9 cellular contexts compared by ENCODE assay signal in the genomic region with DNA sequence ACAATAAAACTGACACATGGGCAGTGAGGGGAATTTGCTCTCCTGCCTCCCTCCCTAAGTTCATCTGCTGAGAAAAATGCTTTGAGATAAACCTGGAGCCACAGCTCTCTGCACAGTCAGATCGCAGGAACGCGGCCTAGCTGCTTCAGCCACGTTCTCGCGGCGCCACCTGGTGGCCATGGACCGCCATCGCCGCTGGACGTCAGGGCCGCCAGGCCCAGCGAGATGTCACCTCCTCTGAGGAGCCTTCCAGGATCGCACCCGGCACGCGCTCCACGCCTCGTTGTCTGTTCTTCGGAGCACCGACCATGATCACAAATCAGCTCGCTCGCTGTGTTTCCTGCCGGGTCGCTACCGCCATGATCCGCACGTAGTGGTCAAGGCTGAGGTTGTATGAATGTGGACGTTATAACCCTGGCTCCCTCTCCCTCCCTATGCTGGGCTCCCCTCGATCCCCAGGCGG. TPM values are rescaled to one million over a fixed set of nuclear protein-coding genes. Genes with fewer than 3 reads are reported as not detected.
DNase-seq lines count a peak whose midpoint lies in the region; ATAC-seq, FAIRE-seq and TF ChIP-seq lines count a peak whose summit lies in the region.
"Had no signal": no experiment of that assay in that cellular context is flagged by ENCODE, and none has a peak within 500 bp of the region (broad histone marks: within the 10 kb centered on the region; RNA-seq: fewer than 3 reads in every experiment).

No MANE protein-coding gene starts in this region.

- CTCF ChIA-PET in AG04449 (lab: Yijun Ruan, JAX) (interaction anchor here (0.7 kb wide), 1 partner anchor 844 kb away, joined by 4 read pairs; no protein-coding TSS in a partner anchor), GM12878 (lab: Yijun Ruan, JAX) (interaction anchor here (1.0 to 1.2 kb wide), 2 partner anchors 751 to 1033 kb away, joined by 4 to 5 read pairs; no protein-coding TSS in a partner anchor)

- TF ChIP-seq CTCF in AG04449 (IDR thresholded peaks at IDR 0.05; ENCODE audit: insufficient read depth, low read length, missing control alignments), result peak; percentile 21
- peak; percentile 72 for TF ChIP-seq CTCF in GM20000 (IDR thresholded peaks at IDR 0.05; ENCODE audit: extremely low read depth, missing control alignments)
- TF ChIP-seq CTCF in GM12878 (IDR thresholded peaks at IDR 0.05 in 2 of 3, conservative IDR thresholded peaks at IDR 0.05 in 1 of 3; ENCODE audit: control insufficient read depth in 2 of 3, extremely low read depth in 1 of 3, insufficient read depth in 1 of 3, low read depth in 3 of 3, low read length in 3 of 3), result peak; percentile 49 to 65 (median 51); a peak in 5 of 6 replicates

- no peak overlapping the region for H2AFZ ChIP-seq in GM12878 (ENCODE audit: control insufficient read depth, low read depth, low read length)

- SMC1A ChIA-PET in GM12878 (lab: Charles Lee; ENCODE audit: uncharacterized antibody, unreplicated experiment), result no interaction called here

- WGBS in GM12878 (ENCODE audit: insufficient coverage, insufficient replicate concordance, low lambda C conversion rate, missing lambda C conversion rate), result 43% methylated on average over 31 of the region's 31 CpGs

- H3K4me1 ChIP-seq in GM12878 (ENCODE audit: control insufficient read depth, insufficient read depth, low read length), result no peaks in the 10 kb centered on the region

- H4K20me1 ChIP-seq in GM12878 (ENCODE audit: control insufficient read depth, insufficient read depth), result no peaks in the 10 kb centered on the region

- TF ChIP-seq POLR2A in GM12878 (IDR thresholded peaks at IDR 0.05; ENCODE audit: low read depth, low read length), result no peak

- in situ Hi-C loops in GM12878 (cut with MboI), result no loop called here

- TF ChIP-seq RAD21 in GM12878 (IDR thresholded peaks at IDR 0.05; ENCODE audit: insufficient read depth, low read depth, low read length), result peak; percentile 51

- no peak for TF ChIP-seq EP300 in GM12878 (IDR thresholded peaks at IDR 0.05; ENCODE audit: borderline replicate concordance in 1 of 2, control insufficient read depth in 1 of 2, low read depth in 2 of 2, low read length in 2 of 2)

- no peak overlapping the region for H3K4me2 ChIP-seq in GM12878 (ENCODE audit: control insufficient read depth, insufficient read depth)

- H3K27me3 ChIP-seq in GM12878 (replicated peaks in 1 of 2; ENCODE audit: control insufficient read depth in 2 of 2, insufficient read depth in 2 of 2, low read length in 1 of 2), result no peaks in the 10 kb centered on the region

- DNase-seq in AG04449 (ENCODE audit: low read depth, low spot score), result no peak
- peak; percentile 60 for DNase-seq in GM20000 (ENCODE audit: low spot score)
- peak; percentile 42 for DNase-seq in T-helper 9 cell
- no peak for DNase-seq in GM12878 (ENCODE audit: low read depth, low spot score)
- peak; percentile 90 for DNase-seq in iPS-NIHi7 (ENCODE audit: extremely low spot score)
- DNase-seq in stimulated activated CD4-positive, alpha-beta T cell treated with anti-CD3 and anti-CD28 coated beads, Interleukin-2, amount 100 ng/mL, for 24 hours, result peak; percentile 67 to 76
- no peak for DNase-seq in COLO829 (ENCODE audit: low spot score)

- no TSS peak for BruUV-seq in GM12878 (replicated peaks; lab: Mats Ljungman, UMichigan)

- H3K36me3 ChIP-seq in GM12878 (ENCODE audit: control insufficient read depth in 2 of 2, insufficient read depth in 2 of 2, low read length in 1 of 2), result no peaks in the 10 kb centered on the region

- RAD21 ChIA-PET in GM12878 (lab: Charles Lee; ENCODE audit: unreplicated experiment), result interaction anchor here (0.7 kb wide), 1 partner anchor 1467 kb away, joined by 3 read pairs; no protein-coding TSS in a partner anchor

- POLR2A ChIA-PET in AG04449 (lab: Yijun Ruan, JAX), result no interaction called here
- POLR2A ChIA-PET in GM12878 (lab: Charles Lee), result no interaction called here

- H3K9ac ChIP-seq in GM12878 (ENCODE audit: control insufficient read depth, insufficient read depth, low read length), result no peak overlapping the region

- intact Hi-C loops in GM12878 (cut with micrococcal nuclease; ENCODE audit: unreplicated experiment), result no loop called here

- no peaks in the 10 kb centered on the region for H3K79me2 ChIP-seq in GM12878 (ENCODE audit: control insufficient read depth, insufficient read depth, low read length)

- peak; percentile 59; the same call in 2 of the 3 replicates for ATAC-seq in GM12878
- ATAC-seq in GM19328 (IDR thresholded peaks at IDR 0.05; ENCODE audit: unreplicated experiment), result no peak
- ATAC-seq: left colon had no signal

- H3K27ac ChIP-seq in GM12878 (ENCODE audit: control insufficient read depth, insufficient read depth), result no peak overlapping the region

- H3K9me3 ChIP-seq in GM12878 (replicated peaks; ENCODE audit: control insufficient read depth, insufficient read depth, low read length), result no peaks in the 10 kb centered on the region; the same call in 2 of the 3 replicates

- H3K4me3 ChIP-seq in AG04449 (ENCODE audit: low read depth, low read length), result no peak overlapping the region
- no peak overlapping the region for H3K4me3 ChIP-seq in GM12878

- FAIRE-seq in GM12878 (lab: Jason Lieb, UNC), result no peak

TF ChIP-seq in GM12878, 131 proteins besides CTCF, POLR2A, EP300 and RAD21 (continues in another document):
- TF ChIP-seq SMARCA5 (IDR thresholded peaks at IDR 0.05), result peak; percentile 78; the same call in 1 of the 2 replicates
- TF ChIP-seq CHD2 (IDR thresholded peaks at IDR 0.05; ENCODE audit: borderline replicate concordance, low read depth, low read length), result no peak
- no peak for TF ChIP-seq SMAD5 (IDR thresholded peaks at IDR 0.05; ENCODE audit: low read depth)
- no peak for TF ChIP-seq MXI1 (IDR thresholded peaks at IDR 0.05; ENCODE audit: low read depth, low read length)
- TF ChIP-seq, protein P1, sequence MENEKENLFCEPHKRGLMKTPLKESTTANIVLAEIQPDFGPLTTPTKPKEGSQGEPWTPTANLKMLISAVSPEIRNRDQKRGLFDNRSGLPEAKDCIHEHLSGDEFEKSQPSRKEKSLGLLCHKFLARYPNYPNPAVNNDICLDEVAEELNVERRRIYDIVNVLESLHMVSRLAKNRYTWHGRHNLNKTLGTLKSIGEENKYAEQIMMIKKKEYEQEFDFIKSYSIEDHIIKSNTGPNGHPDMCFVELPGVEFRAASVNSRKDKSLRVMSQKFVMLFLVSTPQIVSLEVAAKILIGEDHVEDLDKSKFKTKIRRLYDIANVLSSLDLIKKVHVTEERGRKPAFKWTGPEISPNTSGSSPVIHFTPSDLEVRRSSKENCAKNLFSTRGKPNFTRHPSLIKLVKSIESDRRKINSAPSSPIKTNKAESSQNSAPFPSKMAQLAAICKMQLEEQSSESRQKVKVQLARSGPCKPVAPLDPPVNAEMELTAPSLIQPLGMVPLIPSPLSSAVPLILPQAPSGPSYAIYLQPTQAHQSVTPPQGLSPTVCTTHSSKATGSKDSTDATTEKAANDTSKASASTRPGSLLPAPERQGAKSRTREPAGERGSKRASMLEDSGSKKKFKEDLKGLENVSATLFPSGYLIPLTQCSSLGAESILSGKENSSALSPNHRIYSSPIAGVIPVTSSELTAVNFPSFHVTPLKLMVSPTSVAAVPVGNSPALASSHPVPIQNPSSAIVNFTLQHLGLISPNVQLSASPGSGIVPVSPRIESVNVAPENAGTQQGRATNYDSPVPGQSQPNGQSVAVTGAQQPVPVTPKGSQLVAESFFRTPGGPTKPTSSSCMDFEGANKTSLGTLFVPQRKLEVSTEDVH (IDR thresholded peaks at IDR 0.05; ENCODE audit: low read depth, partially characterized antibody), result no peak
- TF ChIP-seq ELK1 (IDR thresholded peaks at IDR 0.05; ENCODE audit: low read depth, low read length), result no peak

RNA-seq across cellular contexts. Expression of gene USP29, which starts 20.6 kb away (rescaled TPM):
- not detected in 2 replicates for total RNA-seq in GM12878 (2013; cell fraction: nucleolus; rRNA removed)
- total RNA-seq in GM12878 (2014; rRNA removed), result not detected in 2 replicates
- total RNA-seq in GM12878 (2014; rRNA removed; fragmentation: Illumina TruSeq; extraction: Trizol), result not detected in 2 replicates
- total RNA-seq in GM12878 (2021), result not detected in 2 replicates
- not detected for polyA plus RNA-seq in GM12878 (2011; ENCODE audit: low read depth)
- polyA plus RNA-seq in GM12878 (2011; rRNA removed), result not detected in 2 replicates
- polyA plus RNA-seq in GM12878 (2011; cell fraction: cytosol; rRNA removed), result not detected in 2 replicates
- polyA plus RNA-seq in GM12878 (2011; cell fraction: nucleus; rRNA removed), result not detected in 2 replicates
- polyA plus RNA-seq in GM12878 (2012), result not detected in 2 replicates
- not detected in 2 replicates for polyA plus RNA-seq in GM12878 (2014; fragmentation: Illumina TruSeq; extraction: Trizol)
- polyA plus RNA-seq in GM12878 (2014; fragmentation: Nextera tagmentation; extraction: Ambion mirVana), result not detected
- not detected in 2 replicates for polyA plus RNA-seq in GM12878 (2014; rRNA removed)
- polyA plus RNA-seq in GM12878 (2016; fragmentation: Nextera tagmentation; extraction: Ambion mirVana), result not detected
- not detected in 2 replicates for polyA minus RNA-seq in GM12878 (2011; rRNA and poly(A)+ RNA removed)
- not detected in 2 replicates for polyA minus RNA-seq in GM12878 (2011; cell fraction: cytosol; rRNA and poly(A)+ RNA removed)
- not detected in 2 replicates for polyA minus RNA-seq in GM12878 (2011; cell fraction: nucleus; rRNA and poly(A)+ RNA removed)
- total RNA-seq: left colon had no signal

RNA-seq across cellular contexts. Expression of gene ZIM3, which starts 45.8 kb away (rescaled TPM):
- not detected in 2 replicates for total RNA-seq in GM12878 (2013; cell fraction: nucleolus; rRNA removed)
- total RNA-seq in GM12878 (2014; rRNA removed) (not detected in 2 replicates), GM12878 (2014; rRNA removed; fragmentation: Illumina TruSeq; extraction: Trizol) (not detected in 2 replicates), GM12878 (2021) (not detected in 2 replicates)
- polyA plus RNA-seq in GM12878 (2011; ENCODE audit: low read depth), result not detected
- polyA plus RNA-seq in GM12878 (2011; rRNA removed) (not detected in 2 replicates), GM12878 (2014; fragmentation: Illumina TruSeq; extraction: Trizol) (not detected in 2 replicates), GM12878 (2014; fragmentation: Nextera tagmentation; extraction: Ambion mirVana) (not detected), GM12878 (2014; rRNA removed) (not detected in 2 replicates), GM12878 (2016; fragmentation: Nextera tagmentation; extraction: Ambion mirVana) (not detected)
- not detected in 2 replicates for polyA plus RNA-seq in GM12878 (2011; cell fraction: cytosol; rRNA removed)
- polyA plus RNA-seq in GM12878 (2011; cell fraction: nucleus; rRNA removed), result not detected in 2 replicates
- polyA plus RNA-seq in GM12878 (2012), result not detected in 2 replicates
- not detected in 2 replicates for polyA minus RNA-seq in GM12878 (2011; rRNA and poly(A)+ RNA removed)
- not detected in 2 replicates for polyA minus RNA-seq in GM12878 (2011; cell fraction: cytosol; rRNA and poly(A)+ RNA removed)
- not detected in 2 replicates for polyA minus RNA-seq in GM12878 (2011; cell fraction: nucleus; rRNA and poly(A)+ RNA removed)
- total RNA-seq: left colon had no signal

Comparison
In these comparisons a context has a peak if more than half of its experiments do, and no peak if none do; other contexts are left out.
1. DNase-seq: peak in GM20000 (single experiment), T-helper 9 cell (single experiment), iPS-NIHi7 (single experiment) and stimulated activated CD4-positive, alpha-beta T cell treated with anti-CD3 and anti-CD28 coated beads, Interleukin-2, amount 100 ng/mL, for 24 hours (2 of 2); none in AG04449 (single experiment), GM12878 (single experiment) and COLO829 (single experiment).
2. CTCF ChIP-seq: peak in every context shown above with its lines; median percentile 72 in GM20000; 51 in GM12878; 21 in AG04449.